Comparison of ENCODE assay signal across 16 cellular contexts in the genomic region with DNA sequence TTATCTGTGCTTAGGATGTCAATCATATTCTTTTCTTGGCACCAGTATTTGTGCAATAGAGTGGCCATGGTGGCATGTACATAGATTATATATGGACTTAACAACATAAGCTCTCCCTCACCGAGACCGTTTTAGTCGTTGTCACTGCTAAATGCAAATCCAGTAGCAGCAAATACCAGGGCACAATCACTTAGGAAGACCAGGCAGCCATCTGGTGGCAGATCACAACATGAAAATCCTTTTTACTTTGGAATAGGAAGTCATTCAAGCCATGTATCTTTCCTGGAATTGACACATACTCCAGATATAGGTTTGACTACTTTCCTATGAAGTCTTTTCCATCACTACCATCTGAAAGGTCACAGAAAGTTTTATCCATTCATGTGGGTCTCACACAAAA. TPM values are rescaled to one million over a fixed set of nuclear protein-coding genes. Genes with fewer than 3 reads are reported as not detected.
A peak's percentile ranks its signal among the peaks of the same experiment; 100 is the strongest.
DNase-seq lines count a peak whose midpoint lies in the region; ATAC-seq, FAIRE-seq and TF ChIP-seq lines count a peak whose summit lies in the region.
"Had no signal": no experiment of that assay in that cellular context is flagged by ENCODE, and none has a peak within 500 bp of the region (broad histone marks: within the 10 kb centered on the region; RNA-seq: fewer than 3 reads in every experiment).

No MANE protein-coding gene starts in this region.

- TF ChIP-seq CTCF in Loucy (conservative IDR thresholded peaks at IDR 0.05; ENCODE audit: low read length), result peak; percentile 57
- peak; percentile 2 for TF ChIP-seq CTCF in bronchial epithelial cell (IDR thresholded peaks at IDR 0.05; ENCODE audit: insufficient read depth, low read length, severe bottlenecking)

- no peaks in the 10 kb centered on the region for H3K36me3 ChIP-seq in Loucy (ENCODE audit: insufficient read depth, low read length)
- H3K36me3 ChIP-seq in bronchial epithelial cell (ENCODE audit: control insufficient read depth, insufficient read depth, low read length), result no peaks in the 10 kb centered on the region
- H3K36me3 ChIP-seq: esophagus squamous epithelium, ovary had no signal

- H3K4me2 ChIP-seq in Loucy (ENCODE audit: low read depth, low read length, poor library complexity, severe bottlenecking), result no peak overlapping the region

- no peaks in the 10 kb centered on the region for H3K9me3 ChIP-seq in Loucy (ENCODE audit: insufficient read depth, low read depth, low read length)
- H3K9me3 ChIP-seq: esophagus squamous epithelium, ovary had no signal

- peaks cover 27% of the 10 kb centered on the region for H3K4me1 ChIP-seq in Loucy (ENCODE audit: insufficient read depth, low read length, poor library complexity, severe bottlenecking)
- H3K4me1 ChIP-seq: esophagus squamous epithelium had no signal

- no peak for FAIRE-seq in bronchial epithelial cell (lab: Jason Lieb, UNC)

- no peaks in the 10 kb centered on the region for H3F3A ChIP-seq in Loucy (ENCODE audit: low read depth)

- ATAC-seq in GM18873 (IDR thresholded peaks at IDR 0.05; ENCODE audit: low FRiP score, unreplicated experiment) (no peak), GM18505 (IDR thresholded peaks at IDR 0.05; ENCODE audit: unreplicated experiment) (no peak), GM21528 (IDR thresholded peaks at IDR 0.05; ENCODE audit: low FRiP score, unreplicated experiment) (no peak)
- ATAC-seq: activated CD4-positive, alpha-beta T cell treated with anti-CD3 and anti-CD28 coated beads for 36 hours had no signal

- H3K27me3 ChIP-seq in Loucy (ENCODE audit: insufficient read depth, low read length, poor library complexity, severe bottlenecking) (no peaks in the 10 kb centered on the region), bronchial epithelial cell (ENCODE audit: control insufficient read depth, insufficient read depth, low read length) (no peaks in the 10 kb centered on the region)
- H3K27me3 ChIP-seq: esophagus squamous epithelium, ovary had no signal

- TF ChIP-seq POLR2A in GM18505 (IDR thresholded peaks at IDR 0.05; ENCODE audit: borderline replicate concordance, extremely low read depth, insufficient read depth, insufficient read length), result no peak

- H3K79me2 ChIP-seq in Loucy (ENCODE audit: insufficient read depth, low read length), result no peaks in the 10 kb centered on the region

- peak; percentile 62 for DNase-seq in DMS53 (lab: John Stamatoyannopoulos, UW)
- DNase-seq in bronchial epithelial cell (ENCODE audit: low read depth), result no peak
- DNase-seq in midbrain (lab: John Stamatoyannopoulos, UW), result peak; percentile 1
- DNase-seq: activated CD4-positive, alpha-beta T cell treated with anti-CD3 and anti-CD28 coated beads for 36 hours; activated naive CD8-positive, alpha-beta T cell treated with anti-CD3 and anti-CD28 coated beads, Interleukin-2, amount 10 ng/mL, durations not matched to agents 7 days and 5 days; esophagus squamous epithelium; NCI-H1105 treated with DMSO at 0.1 percent for 48 hours; NK-92 treated with Interleukin-12 subunit alpha and Interleukin-12 subunit beta, amount 100 ng/mL, for 24 hours; ovary; stimulated activated CD4-positive, alpha-beta T cell treated with anti-CD3 and anti-CD28 coated beads, Interleukin-12 subunit alpha, Interleukin-12 subunit beta, amount 100 ng/mL, for 4 hours had no signal

- no peaks in the 10 kb centered on the region for H3K9me2 ChIP-seq in Loucy (replicated peaks; ENCODE audit: low read depth, low read length)

- H2AFZ ChIP-seq in Loucy (ENCODE audit: low read length), result no peak overlapping the region

- H3K4me3 ChIP-seq in Loucy (ENCODE audit: low read length, poor library complexity, severe bottlenecking) (no peak overlapping the region), bronchial epithelial cell (ENCODE audit: low read depth, low read length) (no peak overlapping the region)
- H3K4me3 ChIP-seq: esophagus squamous epithelium, ovary had no signal

- no peak overlapping the region for H3K9ac ChIP-seq in Loucy (ENCODE audit: low read depth, low read length, poor library complexity, severe bottlenecking)

- H4K20me1 ChIP-seq in Loucy (ENCODE audit: insufficient read depth, low read length, poor library complexity, severe bottlenecking), result no peaks in the 10 kb centered on the region

RNA-seq across cellular contexts. Expression of gene C1orf87, which starts 53.2 kb away (rescaled TPM):
- not detected in 2 replicates for total RNA-seq in bronchial epithelial cell
- total RNA-seq: activated CD4-positive, alpha-beta T cell treated with anti-CD3 and anti-CD28 coated beads for 36 hours; activated naive CD8-positive, alpha-beta T cell treated with anti-CD3 and anti-CD28 coated beads, Interleukin-2, amount 10 ng/mL, durations not matched to agents 7 days and 5 days; cerebellum; esophagus squamous epithelium; mesenteric fat pad had no signal
